ENCODE assay signal across 9 cellular contexts in the genomic region with DNA sequence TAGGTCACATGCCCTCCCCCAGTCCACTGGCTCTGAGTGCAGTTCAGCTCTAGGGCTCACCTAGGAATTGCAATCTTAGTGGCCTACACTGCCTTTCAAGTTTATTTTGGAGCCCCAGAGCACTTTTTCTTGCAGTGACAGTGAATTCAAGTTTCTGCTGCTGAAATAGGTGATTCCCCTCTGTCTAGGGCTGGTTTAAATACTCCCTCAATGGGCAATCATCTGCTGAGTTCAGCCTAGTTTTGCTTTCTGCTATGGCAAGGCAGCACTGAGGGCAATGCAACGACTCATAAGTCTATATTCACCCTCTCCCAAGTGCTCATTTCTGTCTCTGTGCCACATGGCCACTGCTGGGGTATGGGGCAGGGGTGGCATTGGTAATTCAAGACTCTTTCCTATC.
"Had no signal": no experiment of that assay in that cellular context is flagged by ENCODE, and none has a peak within 500 bp of the region (broad histone marks: within the 10 kb centered on the region; RNA-seq: fewer than 3 reads in every experiment).

No MANE protein-coding gene starts in this region.

- DNase-seq: H9, HCEC 1CT, KG1 had no signal

- H3K27ac ChIP-seq: HL-60 had no signal

- H3K27ac Mint-ChIP-seq: GM23338, H9 had no signal

- ATAC-seq: GM23338, HepG2, K562 had no signal

- H3K9me3 Mint-ChIP-seq: GM23338 had no signal

- H2AFZ ChIP-seq: GM23338 had no signal

- FAIRE-seq: H1, H54, HepG2, K562 had no signal

- H3K4me3 Mint-ChIP-seq: GM23338, H9 had no signal

- H3K4me2 ChIP-seq: GM23338 had no signal

- H3K4me3 ChIP-seq: GM23338, K562 had no signal

- H3K4me1 Mint-ChIP-seq: GM23338, H9 had no signal
